20 cellular contexts compared by ENCODE assay signal in genomic region chr20:63347081-63347741, GRCh38. TPM values are rescaled to one million over a fixed set of nuclear protein-coding genes. Genes with fewer than 3 reads are reported as not detected.
DNase-seq lines count a peak whose midpoint lies in the region; ATAC-seq, FAIRE-seq and TF ChIP-seq lines count a peak whose summit lies in the region.
"Had no signal": no experiment of that assay in that cellular context is flagged by ENCODE, and none has a peak within 500 bp of the region (broad histone marks: within the 10 kb centered on the region; RNA-seq: fewer than 3 reads in every experiment).

No MANE protein-coding gene starts in this region.

- H3K4me1 Mint-ChIP-seq in chondrocyte (ENCODE audit: low read depth): peaks cover 3% of the 10 kb centered on the region
- H3K4me1 Mint-ChIP-seq: CD4-positive, CD25-positive, alpha-beta regulatory T cell had no signal

- no peak for TF ChIP-seq CTCF in right atrium auricular region (IDR thresholded peaks at IDR 0.05)
- no peak for TF ChIP-seq CTCF in chondrocyte (IDR thresholded peaks at IDR 0.05)
- no peak for TF ChIP-seq CTCF in kidney (IDR thresholded peaks at IDR 0.05; ENCODE audit: borderline replicate concordance, extremely low read depth, insufficient read depth)

- FAIRE-seq in kidney (lab: Jason Lieb, UNC): no peak
- FAIRE-seq in urothelium cell line (lab: Jason Lieb, UNC): peak; percentile 74
- FAIRE-seq: GM12878, GM18507 had no signal

- H3K36me3 ChIP-seq in right atrium auricular region (no peaks in the 10 kb centered on the region), kidney (ENCODE audit: control insufficient read depth in 1 of 2, insufficient read depth in 2 of 2, low read length in 2 of 2) (no peaks in the 10 kb centered on the region)
- H3K36me3 ChIP-seq: BLaER1 treated with 17β-estradiol and CSF1 and Interleukin-3, amounts not matched to agents 10 nM and 100 nM had no signal

- H3K27me3 ChIP-seq in right atrium auricular region: no peaks in the 10 kb centered on the region

- ATAC-seq in Right ventricle myocardium inferior: no peak
- ATAC-seq: GM12878 had no signal

- peaks cover 12% of the 10 kb centered on the region for H3K27me3 Mint-ChIP-seq in chondrocyte (ENCODE audit: low read depth)
- H3K27me3 Mint-ChIP-seq: CD4-positive, CD25-positive, alpha-beta regulatory T cell had no signal

- H3K9me3 ChIP-seq in right atrium auricular region (no peaks in the 10 kb centered on the region), kidney (ENCODE audit: control insufficient read depth in 1 of 2, low read length in 2 of 2) (no peaks in the 10 kb centered on the region)

- no peak overlapping the region for H3K27ac Mint-ChIP-seq in chondrocyte (ENCODE audit: unreplicated experiment)
- H3K27ac Mint-ChIP-seq: CD4-positive, CD25-positive, alpha-beta regulatory T cell; H9 had no signal

- H3K9ac ChIP-seq in kidney (ENCODE audit: low read length in 2 of 2): no peak overlapping the region
- H3K9ac ChIP-seq: BLaER1 treated with 17β-estradiol and CSF1 and Interleukin-3, amounts not matched to agents 10 nM and 100 nM; GM23248 had no signal

- H3K27ac ChIP-seq in right atrium auricular region (no peak overlapping the region), kidney (ENCODE audit: low read depth in 2 of 2, low read length in 2 of 2) (no peak overlapping the region)
- H3K27ac ChIP-seq: 22Rv1; BLaER1 treated with 17β-estradiol and CSF1 and Interleukin-3, amounts not matched to agents 10 nM and 100 nM; GM23248 had no signal

- DNase-seq in Right ventricle myocardium inferior (ENCODE audit: missing footprints) (peak; percentile 71), right atrium auricular region (ENCODE audit: low spot score) (no peak), chondrocyte (ENCODE audit: low spot score) (peak; percentile 88), kidney (peak; percentile 57), urothelium cell line (ENCODE audit: low spot score) (no peak), NCI-H524 (lab: John Stamatoyannopoulos, UW) (no peak), cortex of kidney (lab: John Stamatoyannopoulos, UW) (no peak), DMS 273 treated with DMSO at 0.1 percent for 48 hours (lab: John Stamatoyannopoulos, UW) (no peak)
- DNase-seq: Calu3; CD4-positive, CD25-positive, alpha-beta regulatory T cell; DMS79; GM23248; H9 had no signal

- H3K4me1 ChIP-seq in right atrium auricular region: peaks cover 0 to 28% of the 10 kb centered on the region in 2 donors
- H3K4me1 ChIP-seq in kidney (ENCODE audit: control insufficient read depth in 1 of 2, insufficient read depth in 1 of 2, low read depth in 1 of 2, low read length in 2 of 2): peaks cover 0 to 3% of the 10 kb centered on the region in 2 donors

- H3K4me3 Mint-ChIP-seq in chondrocyte (ENCODE audit: unreplicated experiment): no peak overlapping the region
- H3K4me3 Mint-ChIP-seq: CD4-positive, CD25-positive, alpha-beta regulatory T cell; H9 had no signal

- no peak overlapping the region for H3K4me3 ChIP-seq in right atrium auricular region
- no peak overlapping the region for H3K4me3 ChIP-seq in kidney (ENCODE audit: low read length in 2 of 2)
- H3K4me3 ChIP-seq: BLaER1 treated with 17β-estradiol and CSF1 and Interleukin-3, amounts not matched to agents 10 nM and 100 nM; GM12878; GM23248 had no signal

- intact Hi-C loops in Right ventricle myocardium inferior (cut with DNase I) (no loop called here), kidney (cut with DNase I) (no loop called here)

- no peaks in the 10 kb centered on the region for H3K9me3 Mint-ChIP-seq in chondrocyte (ENCODE audit: low read depth)

- peaks cover under 1% of the 10 kb centered on the region for H3K36me3 Mint-ChIP-seq in chondrocyte (ENCODE audit: low read depth)
- H3K36me3 Mint-ChIP-seq: CD4-positive, CD25-positive, alpha-beta regulatory T cell had no signal

RNA-seq across cellular contexts. Expression of gene CHRNA4, which starts 13.9 kb away (rescaled TPM):
- total RNA-seq in Right ventricle myocardium inferior: 2.3 TPM
- not detected for total RNA-seq in right atrium auricular region
- total RNA-seq in chondrocyte: not detected in 3 replicates
- 0.44 TPM for total RNA-seq in kidney
- polyA plus RNA-seq in kidney (ENCODE audit: insufficient read depth, low read depth, low replicate concordance): 0.67 TPM
- total RNA-seq: Calu3; CD4-positive, CD25-positive, alpha-beta regulatory T cell; GM23248; HT1080 had no signal
- polyA plus RNA-seq: CD4-positive, CD25-positive, alpha-beta regulatory T cell; GM23248 had no signal

RNA-seq across cellular contexts. Expression of gene COL20A1, which starts 54.2 kb away (rescaled TPM):
- total RNA-seq in Right ventricle myocardium inferior: not detected
- not detected for total RNA-seq in right atrium auricular region
- 0.21 TPM in 1 of 3 replicates, not detected in the others for total RNA-seq in chondrocyte
- total RNA-seq in kidney: not detected
- polyA plus RNA-seq in kidney (ENCODE audit: insufficient read depth, low read depth, low replicate concordance): 0.58 TPM
- total RNA-seq: A673, Calu3, G401, GM12878, GM23248, HT1080 had no signal
- polyA plus RNA-seq: CD4-positive, CD25-positive, alpha-beta regulatory T cell; GM12878; GM23248 had no signal

Comparison
In these comparisons a context has a peak if more than half of its experiments do, and no peak if none do; other contexts are left out.
1. DNase-seq: peak in Right ventricle myocardium inferior (single experiment), chondrocyte (single experiment) and kidney (single experiment); none in right atrium auricular region (single experiment), urothelium cell line (single experiment), NCI-H524 (0 of 2), cortex of kidney (single experiment) and DMS 273 treated with DMSO at 0.1 percent for 48 hours (single experiment).